ENCODE assay signal across 17 cellular contexts in the genomic region with DNA sequence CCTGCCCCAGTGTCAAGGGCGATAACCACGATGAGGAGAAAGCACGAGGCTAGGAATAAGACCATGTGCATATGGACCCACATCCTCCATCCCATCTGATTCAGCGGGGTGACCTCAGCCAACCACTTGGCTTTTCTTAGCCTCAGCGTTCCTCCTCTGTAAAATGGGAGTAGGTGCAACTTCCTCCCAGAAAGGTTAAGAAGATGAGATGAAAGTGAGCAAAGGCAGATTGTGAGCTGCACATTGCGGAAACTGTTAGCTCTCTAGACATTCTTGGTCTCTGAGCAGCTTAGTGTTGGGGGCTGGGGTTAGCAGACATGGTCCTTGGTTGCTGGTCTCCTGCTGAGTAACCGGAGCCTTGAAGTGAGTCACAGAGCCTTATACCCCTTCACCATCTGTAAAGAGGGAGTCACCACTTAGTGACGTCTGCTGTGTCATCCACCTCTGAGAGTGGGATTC.
DNase-seq lines count a peak whose midpoint lies in the region; TF ChIP-seq lines count a peak whose summit lies in the region.
"Had no signal": no experiment of that assay in that cellular context is flagged by ENCODE, and none has a peak within 500 bp of the region (broad histone marks: within the 10 kb centered on the region; RNA-seq: fewer than 3 reads in every experiment).

No MANE protein-coding gene starts in this region.

- H3K36me3 Mint-ChIP-seq in Caco-2 (ENCODE audit: insufficient read depth, unreplicated experiment): no peaks in the 10 kb centered on the region
- H3K36me3 Mint-ChIP-seq: WTC11 had no signal

- intact Hi-C loops in Caco-2 (cut with micrococcal nuclease; ENCODE audit: unreplicated experiment): no loop called here

- H3K9me3 ChIP-seq in hepatocyte (ENCODE audit: low read depth) (no peaks in the 10 kb centered on the region), Caco-2 (no peaks in the 10 kb centered on the region)
- H3K9me3 ChIP-seq: pancreas, vagina had no signal

- H3K4me1 ChIP-seq in hepatocyte (ENCODE audit: insufficient read depth) (peaks cover 25% of the 10 kb centered on the region), Caco-2 (no peaks in the 10 kb centered on the region)
- H3K4me1 ChIP-seq: pancreas, vagina had no signal

- H3K4me3 ChIP-seq in AG04449 (ENCODE audit: low read depth, low read length) (no peak overlapping the region), kidney epithelial cell (ENCODE audit: low read depth, low read length) (no peak overlapping the region), hepatocyte (no peak overlapping the region), Caco-2 (ENCODE audit: low read depth, low read length) (no peak overlapping the region)
- H3K4me3 ChIP-seq: cardiac muscle cell, pancreas, vagina had no signal

- no peaks in the 10 kb centered on the region for H3K4me1 Mint-ChIP-seq in Caco-2 (ENCODE audit: low read depth, unreplicated experiment)

- H3K9me3 Mint-ChIP-seq in Caco-2 (ENCODE audit: unreplicated experiment): no peaks in the 10 kb centered on the region
- H3K9me3 Mint-ChIP-seq: activated T-helper 1 cell treated with anti-CD3 and anti-CD28 coated beads, Interleukin-12 subunit alpha, Interleukin-12 subunit beta, Interleukin-2, Interleukin-4 antibody, amounts not matched to agents 30 ng/mL and 10 ng/mL and 1 ng/mL, durations not matched to agents 14 hours and 24 hours and 36 hours; WTC11 had no signal

- H3K4me3 Mint-ChIP-seq in Caco-2 (ENCODE audit: unreplicated experiment): no peak overlapping the region
- H3K4me3 Mint-ChIP-seq: activated T-helper 1 cell treated with anti-CD3 and anti-CD28 coated beads, Interleukin-12 subunit alpha, Interleukin-12 subunit beta, Interleukin-2, Interleukin-4 antibody, amounts not matched to agents 30 ng/mL and 10 ng/mL and 1 ng/mL, durations not matched to agents 14 hours and 24 hours and 36 hours; WTC11 had no signal

- no peaks in the 10 kb centered on the region for H3K9me2 ChIP-seq in hepatocyte (replicated peaks; ENCODE audit: insufficient read depth)

- DNase-seq in AG04449 (ENCODE audit: low read depth, low spot score) (peak; percentile 89), GM04503 (ENCODE audit: low read depth) (peak; percentile 55), astrocyte of the hippocampus (ENCODE audit: low read depth, low spot score) (peak; percentile 85), kidney epithelial cell (ENCODE audit: low read depth) (peak; percentile 80), hepatocyte (ENCODE audit: low spot score) (no peak), DMS153 (lab: John Stamatoyannopoulos, UW) (no peak), Caco-2 (no peak)
- DNase-seq in stimulated activated CD4-positive, alpha-beta T cell treated with anti-CD3 and anti-CD28 coated beads, Interleukin-4, amount 100 ng/mL, for 4 hours: no peak
- DNase-seq: GOT3, mammary epithelial cell, NCI-H1092, NCI-H345, pancreas had no signal

- BruUV-seq in Caco-2 (replicated peaks; lab: Mats Ljungman, UMichigan): no TSS peak

- H2AFZ ChIP-seq in hepatocyte: no peak overlapping the region

- no peak overlapping the region for H3K4me2 ChIP-seq in hepatocyte

- no peak overlapping the region for H3K27ac Mint-ChIP-seq in Caco-2 (ENCODE audit: unreplicated experiment)
- H3K27ac Mint-ChIP-seq: activated T-helper 1 cell treated with anti-CD3 and anti-CD28 coated beads, Interleukin-12 subunit alpha, Interleukin-12 subunit beta, Interleukin-2, Interleukin-4 antibody, amounts not matched to agents 30 ng/mL and 10 ng/mL and 1 ng/mL, durations not matched to agents 14 hours and 24 hours and 36 hours; WTC11 had no signal

- H3K36me3 ChIP-seq in kidney epithelial cell (ENCODE audit: control insufficient read depth, insufficient read depth, low read length): no peaks in the 10 kb centered on the region
- no peaks in the 10 kb centered on the region for H3K36me3 ChIP-seq in hepatocyte (replicated peaks; ENCODE audit: insufficient read depth, low read depth)
- H3K36me3 ChIP-seq in Caco-2 (ENCODE audit: control insufficient read depth, insufficient read depth, low read length): no peaks in the 10 kb centered on the region
- H3K36me3 ChIP-seq: cardiac muscle cell, pancreas, vagina had no signal

- WGBS in hepatocyte (ENCODE audit: low lambda C conversion rate, missing lambda C conversion rate): 92% methylated on average over 8 of the region's 8 CpGs

- no peak overlapping the region for H3K27ac ChIP-seq in hepatocyte
- H3K27ac ChIP-seq: cardiac muscle cell, pancreas, vagina had no signal

- no peaks in the 10 kb centered on the region for H4K20me1 ChIP-seq in hepatocyte (ENCODE audit: insufficient read depth, poor library complexity, severe bottlenecking)

- H3K79me2 ChIP-seq in hepatocyte: no peaks in the 10 kb centered on the region

- TF ChIP-seq CTCF in AG04449 (IDR thresholded peaks at IDR 0.05; ENCODE audit: insufficient read depth, low read length, missing control alignments) (no peak), kidney epithelial cell (IDR thresholded peaks at IDR 0.05; ENCODE audit: insufficient read depth, low read length, poor library complexity, severe bottlenecking) (no peak), hepatocyte (IDR thresholded peaks at IDR 0.05; ENCODE audit: poor library complexity) (no peak), Caco-2 (IDR thresholded peaks at IDR 0.05; ENCODE audit: insufficient read depth in 1 of 2, low read depth in 1 of 2, low read length in 1 of 2, severe bottlenecking in 1 of 2, unreplicated experiment in 1 of 2) (no peak)

- CTCF ChIA-PET in AG04449 (lab: Yijun Ruan, JAX): interaction anchor here (1.0 kb wide), 1 partner anchor 64 kb away, joined by 3 read pairs; no protein-coding TSS in a partner anchor
- CTCF ChIA-PET in Caco-2 (lab: Charles Lee): no interaction called here

- peaks cover 4% of the 10 kb centered on the region for H3K27me3 ChIP-seq in kidney epithelial cell (ENCODE audit: control insufficient read depth, insufficient read depth, low read length)
- no peaks in the 10 kb centered on the region for H3K27me3 ChIP-seq in hepatocyte
- no peaks in the 10 kb centered on the region; the same call in 1 of the 2 replicates for H3K27me3 ChIP-seq in Caco-2 (replicated peaks; ENCODE audit: control insufficient read depth, insufficient read depth, low read length)
- H3K27me3 ChIP-seq: pancreas, vagina had no signal

- peaks cover 3% of the 10 kb centered on the region for H3K27me3 Mint-ChIP-seq in Caco-2 (ENCODE audit: insufficient read depth, unreplicated experiment)

- POLR2A ChIA-PET in AG04449 (lab: Yijun Ruan, JAX): interaction anchor here (0.5 to 1.0 kb wide), 2 partner anchors 44 to 157 kb away, joined by 3 to 4 read pairs; no protein-coding TSS in a partner anchor
- POLR2A ChIA-PET in Caco-2 (lab: Charles Lee): no interaction called here

Comparison
In these comparisons a context has a peak if more than half of its experiments do, and no peak if none do; other contexts are left out.
1. DNase-seq: peak in AG04449 (single experiment), GM04503 (single experiment), astrocyte of the hippocampus (single experiment) and kidney epithelial cell (single experiment); none in hepatocyte (single experiment), DMS153 (single experiment), Caco-2 (0 of 2) and stimulated activated CD4-positive, alpha-beta T cell treated with anti-CD3 and anti-CD28 coated beads, Interleukin-4, amount 100 ng/mL, for 4 hours (0 of 2).